Comparison of ENCODE assay signal across 2 cellular contexts in the genomic region with DNA sequence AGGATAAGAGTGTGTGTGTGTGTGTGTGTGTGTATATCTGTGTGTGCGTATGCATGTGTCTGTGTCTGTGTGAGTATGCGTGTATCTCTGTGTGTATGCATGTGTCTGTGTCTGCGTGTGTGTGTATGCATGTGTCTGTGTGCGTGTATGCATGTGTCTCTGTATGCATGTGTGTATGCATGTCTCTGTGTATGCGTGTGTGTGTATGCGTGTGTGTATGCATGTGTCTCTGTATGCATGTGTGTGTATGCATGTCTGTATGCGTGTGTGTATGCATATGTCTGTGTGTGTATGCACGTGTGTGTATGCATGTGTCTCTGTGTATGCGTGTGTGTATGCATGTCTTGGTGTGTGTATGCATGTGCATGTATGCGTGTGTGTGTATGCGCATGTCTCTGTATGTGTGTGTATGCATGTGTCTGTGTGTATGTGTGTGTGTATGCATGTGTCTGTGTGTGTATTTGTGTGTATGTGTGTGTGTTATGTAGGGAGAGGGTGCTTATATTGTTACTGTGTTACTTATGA.
TF ChIP-seq lines count a peak whose summit lies in the region.

No MANE protein-coding gene starts in this region.

TF ChIP-seq in HepG2, 621 proteins besides CTCF, POLR2A, EP300 and RAD21 (continued from another document):
- TF ChIP-seq, protein P1, sequence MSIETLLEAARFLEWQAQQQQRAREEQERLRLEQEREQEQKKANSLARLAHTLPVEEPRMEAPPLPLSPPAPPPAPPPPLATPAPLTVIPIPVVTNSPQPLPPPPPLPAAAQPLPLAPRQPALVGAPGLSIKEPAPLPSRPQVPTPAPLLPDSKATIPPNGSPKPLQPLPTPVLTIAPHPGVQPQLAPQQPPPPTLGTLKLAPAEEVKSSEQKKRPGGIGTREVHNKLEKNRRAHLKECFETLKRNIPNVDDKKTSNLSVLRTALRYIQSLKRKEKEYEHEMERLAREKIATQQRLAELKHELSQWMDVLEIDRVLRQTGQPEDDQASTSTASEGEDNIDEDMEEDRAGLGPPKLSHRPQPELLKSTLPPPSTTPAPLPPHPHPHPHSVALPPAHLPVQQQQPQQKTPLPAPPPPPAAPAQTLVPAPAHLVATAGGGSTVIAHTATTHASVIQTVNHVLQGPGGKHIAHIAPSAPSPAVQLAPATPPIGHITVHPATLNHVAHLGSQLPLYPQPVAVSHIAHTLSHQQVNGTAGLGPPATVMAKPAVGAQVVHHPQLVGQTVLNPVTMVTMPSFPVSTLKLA (IDR thresholded peaks at IDR 0.05), result peak; percentile 88
- TF ChIP-seq NFKB2 (CRISPR knock-in tag; IDR thresholded peaks at IDR 0.05; ENCODE audit: borderline replicate concordance), result no peak

TF ChIP-seq in K562, 482 proteins besides CTCF, POLR2A, EP300 and RAD21 (continued from another document):
- TF ChIP-seq, protein P2, sequence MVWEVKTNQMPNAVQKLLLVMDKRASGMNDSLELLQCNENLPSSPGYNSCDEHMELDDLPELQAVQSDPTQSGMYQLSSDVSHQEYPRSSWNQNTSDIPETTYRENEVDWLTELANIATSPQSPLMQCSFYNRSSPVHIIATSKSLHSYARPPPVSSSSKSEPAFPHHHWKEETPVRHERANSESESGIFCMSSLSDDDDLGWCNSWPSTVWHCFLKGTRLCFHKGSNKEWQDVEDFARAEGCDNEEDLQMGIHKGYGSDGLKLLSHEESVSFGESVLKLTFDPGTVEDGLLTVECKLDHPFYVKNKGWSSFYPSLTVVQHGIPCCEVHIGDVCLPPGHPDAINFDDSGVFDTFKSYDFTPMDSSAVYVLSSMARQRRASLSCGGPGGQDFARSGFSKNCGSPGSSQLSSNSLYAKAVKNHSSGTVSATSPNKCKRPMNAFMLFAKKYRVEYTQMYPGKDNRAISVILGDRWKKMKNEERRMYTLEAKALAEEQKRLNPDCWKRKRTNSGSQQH (CRISPR knock-in tag; IDR thresholded peaks at IDR 0.05), result peak; percentile 29; the same call in 1 of the 2 replicates
- no peak for TF ChIP-seq ZC3H8 (IDR thresholded peaks at IDR 0.05)
